Comparison of ENCODE assay signal across 20 cellular contexts in the genomic region with DNA sequence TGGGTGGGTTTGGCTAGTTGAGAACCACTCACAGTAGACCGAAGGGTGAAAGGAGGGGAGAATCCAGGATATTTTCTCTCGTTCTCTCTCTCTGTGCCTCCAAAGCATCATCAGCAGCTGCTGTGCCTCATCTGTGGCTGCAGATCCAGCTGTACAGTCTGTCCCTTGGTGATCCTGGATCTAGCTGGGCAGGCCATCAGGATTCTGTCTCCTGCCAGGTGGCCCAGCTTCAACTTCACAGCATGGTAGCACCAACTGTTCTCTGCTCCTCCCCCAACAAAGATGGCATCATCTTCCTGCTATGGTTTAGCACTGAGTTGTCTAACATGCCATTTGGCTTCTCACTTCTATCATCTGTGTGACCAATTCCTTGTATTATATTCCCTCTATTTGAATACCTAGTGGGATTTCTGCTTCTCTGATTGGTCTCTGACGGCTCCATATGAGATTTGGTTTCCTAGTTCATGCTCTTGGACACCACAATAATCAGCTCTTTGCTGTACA.
"Had no signal": no experiment of that assay in that cellular context is flagged by ENCODE, and none has a peak within 500 bp of the region (broad histone marks: within the 10 kb centered on the region; RNA-seq: fewer than 3 reads in every experiment).

No MANE protein-coding gene starts in this region.

- H3K4me3 Mint-ChIP-seq: activated CD4-positive, alpha-beta T cell treated with anti-CD3 and anti-CD28 coated beads, Interleukin-2, amount 10 ng/mL, durations not matched to agents 24 days and 14 days; activated CD8-positive, alpha-beta T cell treated with anti-CD3 and anti-CD28 coated beads, Interleukin-2, amount 10 ng/mL, durations not matched to agents 7 days and 5 days; activated naive CD8-positive, alpha-beta T cell treated with anti-CD3 and anti-CD28 coated beads, Interleukin-2, amount 50 U/mL, for 24 hours; activated T-cell treated with anti-CD3 and anti-CD28 coated beads, Interleukin-2, amount 50 U/mL, for 24 hours; brain; immature natural killer cell; memory B cell; T-helper 1 cell treated with Interleukin-12 subunit alpha and Interleukin-12 subunit beta and Interleukin-4 antibody, amounts not matched to agents 30 μg/mL and 1 μg/mL, for 36 hours had no signal

- H3K4me1 Mint-ChIP-seq: activated CD4-positive, alpha-beta T cell treated with anti-CD3 and anti-CD28 coated beads, Interleukin-2, amount 10 ng/mL, durations not matched to agents 24 days and 14 days had no signal

- H3K27me3 Mint-ChIP-seq: activated naive CD8-positive, alpha-beta T cell treated with anti-CD3 and anti-CD28 coated beads, Interleukin-2, amount 50 U/mL, for 24 hours; activated T-cell treated with anti-CD3 and anti-CD28 coated beads, Interleukin-2, amount 50 U/mL, for 24 hours; memory B cell; naive B cell had no signal

- H3K36me3 Mint-ChIP-seq: brain, immature natural killer cell, naive B cell had no signal

- H3K27ac Mint-ChIP-seq: activated CD4-positive, alpha-beta T cell treated with anti-CD3 and anti-CD28 coated beads, Interleukin-2, amount 10 ng/mL, durations not matched to agents 24 days and 14 days; activated CD8-positive, alpha-beta T cell treated with anti-CD3 and anti-CD28 coated beads, Interleukin-2, amount 10 ng/mL, durations not matched to agents 7 days and 5 days; activated naive CD8-positive, alpha-beta T cell treated with anti-CD3 and anti-CD28 coated beads, Interleukin-2, amount 50 U/mL, for 24 hours; activated T-cell treated with anti-CD3 and anti-CD28 coated beads, Interleukin-2, amount 50 U/mL, for 24 hours; activated T-helper 2 cell treated with anti-CD3 and anti-CD28 coated beads, Interferon-gamma antibody, Interleukin-2, Interleukin-4, amounts not matched to agents 10 μg/mL and 5 μg/mL and 100 μg/mL, durations not matched to agents 14 hours and 24 hours and 36 hours; memory B cell; T-helper 1 cell treated with Interleukin-12 subunit alpha and Interleukin-12 subunit beta and Interleukin-4 antibody, amounts not matched to agents 30 μg/mL and 1 μg/mL, for 36 hours had no signal

- DNase-seq: activated CD4-positive, alpha-beta T cell treated with anti-CD3 and anti-CD28 coated beads, Interleukin-2, amount 10 ng/mL, durations not matched to agents 24 days and 14 days; activated CD8-positive, alpha-beta T cell treated with anti-CD3 and anti-CD28 coated beads, Interleukin-2, amount 10 ng/mL, durations not matched to agents 7 days and 5 days; activated naive CD4-positive, alpha-beta T cell treated with Interleukin-2 at 50 U/mL for 16 hours; activated naive CD8-positive, alpha-beta T cell treated with anti-CD3 and anti-CD28 coated beads, Interleukin-2, amount 50 U/mL, for 24 hours; activated T-cell treated with anti-CD3 and anti-CD28 coated beads, Interleukin-2, amount 50 U/mL, for 24 hours; anterior cingulate cortex; central memory CD4-positive, alpha-beta T cell; colonic mucosa; erythroblast; heart right ventricle; immature natural killer cell; naive B cell; sigmoid colon; stimulated activated naive CD8-positive, alpha-beta T cell treated with anti-CD3 and anti-CD28 coated beads, Interleukin-15, Interleukin-2, amounts not matched to agents 100 U/mL and 50 U/mL, for 24 hours; substantia nigra had no signal

- H3K4me3 ChIP-seq: colonic mucosa, heart right ventricle, sigmoid colon, tibial nerve had no signal

- H3K9me3 Mint-ChIP-seq: activated CD4-positive, alpha-beta T cell treated with anti-CD3 and anti-CD28 coated beads, Interleukin-2, amount 10 ng/mL, durations not matched to agents 24 days and 14 days; activated T-helper 2 cell treated with anti-CD3 and anti-CD28 coated beads, Interferon-gamma antibody, Interleukin-2, Interleukin-4, amounts not matched to agents 10 μg/mL and 5 μg/mL and 100 μg/mL, durations not matched to agents 14 hours and 24 hours and 36 hours; T-helper 1 cell treated with Interleukin-12 subunit alpha and Interleukin-12 subunit beta and Interleukin-4 antibody, amounts not matched to agents 30 μg/mL and 1 μg/mL, for 36 hours had no signal

- ATAC-seq: activated CD8-positive, alpha-beta T cell treated with anti-CD3 and anti-CD28 coated beads, Interleukin-2, amount 10 ng/mL, durations not matched to agents 7 days and 5 days; activated naive CD8-positive, alpha-beta T cell treated with anti-CD3 and anti-CD28 coated beads, Interleukin-2, amount 50 U/mL, for 24 hours; heart right ventricle; stimulated activated naive CD8-positive, alpha-beta T cell treated with anti-CD3 and anti-CD28 coated beads, Interleukin-15, Interleukin-2, amounts not matched to agents 100 U/mL and 50 U/mL, for 24 hours had no signal
